Comparison of ENCODE assay signal across 10 cellular contexts in genomic region chr4:40305329-40306193, GRCh38. TPM values are rescaled to one million over a fixed set of nuclear protein-coding genes. Genes with fewer than 3 reads are reported as not detected.
DNase-seq lines count a peak whose midpoint lies in the region; ATAC-seq and TF ChIP-seq lines count a peak whose summit lies in the region.
"Had no signal": no experiment of that assay in that cellular context is flagged by ENCODE, and none has a peak within 500 bp of the region (broad histone marks: within the 10 kb centered on the region; RNA-seq: fewer than 3 reads in every experiment).

No MANE protein-coding gene starts in this region.

- no peak for TF ChIP-seq POLR2A in gastroesophageal sphincter (IDR thresholded peaks at IDR 0.05)

- peaks cover 0 to 10% (median 3%) of the 10 kb centered on the region in 3 donors for H3K4me1 ChIP-seq in gastroesophageal sphincter
- H3K4me1 ChIP-seq in smooth muscle cell (ENCODE audit: low read depth), result peaks cover 7% of the 10 kb centered on the region

- no peaks in the 10 kb centered on the region for H3K79me2 ChIP-seq in smooth muscle cell (ENCODE audit: low read depth)

- no peak overlapping the region for H2AFZ ChIP-seq in smooth muscle cell (ENCODE audit: low read depth)

- H3K9me3 ChIP-seq in gastroesophageal sphincter (peaks cover 0 to 5% (median 0%) of the 10 kb centered on the region in 3 donors), smooth muscle cell (replicated peaks; ENCODE audit: low read depth) (no peaks in the 10 kb centered on the region)

- TF ChIP-seq EP300 in gastroesophageal sphincter (IDR thresholded peaks at IDR 0.05), result no peak

- ATAC-seq in GM19351 (IDR thresholded peaks at IDR 0.05; ENCODE audit: unreplicated experiment), result peak; percentile 32
- peak; percentile 28 for ATAC-seq in HG03342 (IDR thresholded peaks at IDR 0.05; ENCODE audit: unreplicated experiment)
- no peak for ATAC-seq in gastroesophageal sphincter
- ATAC-seq: left colon had no signal

- H3K4me2 ChIP-seq in smooth muscle cell, result no peak overlapping the region

- TF ChIP-seq CTCF in gastroesophageal sphincter (IDR thresholded peaks at IDR 0.05), result no peak
- TF ChIP-seq CTCF in smooth muscle cell (IDR thresholded peaks at IDR 0.05; ENCODE audit: borderline replicate concordance, insufficient read depth, poor library complexity, severe bottlenecking), result no peak

- no peak overlapping the region for H3K4me3 ChIP-seq in gastroesophageal sphincter
- no peak overlapping the region for H3K4me3 ChIP-seq in smooth muscle cell

- H3K9ac ChIP-seq in smooth muscle cell (ENCODE audit: low read depth), result no peak overlapping the region

- no peak overlapping the region for H3K27ac ChIP-seq in gastroesophageal sphincter
- no peak overlapping the region for H3K27ac ChIP-seq in smooth muscle cell (ENCODE audit: low read depth)

- 58 to 62% methylated on average over 6 to 14 of the region's 14 CpGs for WGBS in gastroesophageal sphincter (ENCODE audit: low coverage in 1 of 2), 2 donors
- 92% methylated on average over 14 of the region's 14 CpGs for WGBS in smooth muscle cell (ENCODE audit: low lambda C conversion rate)

- peak; percentile 83 for DNase-seq in CD1c-positive myeloid dendritic cell (ENCODE audit: extremely low spot score)
- peak; percentile 36 for DNase-seq in activated gamma-delta T cell treated with anti-CD3 and anti-CD28 coated beads, Interleukin-2, amount 50 U/mL, for 16 hours (ENCODE audit: low read depth)
- no peak for DNase-seq in NCI-H1105 treated with DMSO at 0.1 percent for 48 hours (lab: John Stamatoyannopoulos, UW)
- DNase-seq in DMS153 (lab: John Stamatoyannopoulos, UW), result no peak
- DNase-seq in smooth muscle cell (lab: John Stamatoyannopoulos, UW; ENCODE audit: unreplicated experiment), result no peak
- DNase-seq: left colon, NCI-H2029 treated with DMSO at 0.1 percent for 48 hours had no signal

- H3F3A ChIP-seq in smooth muscle cell (ENCODE audit: low read depth), result no peaks in the 10 kb centered on the region

- no peaks in the 10 kb centered on the region for H4K20me1 ChIP-seq in smooth muscle cell (ENCODE audit: low read depth)

- no peaks in the 10 kb centered on the region for H3K27me3 ChIP-seq in gastroesophageal sphincter
- H3K27me3 ChIP-seq in smooth muscle cell (ENCODE audit: low read depth), result no peaks in the 10 kb centered on the region

- H3K36me3 ChIP-seq in gastroesophageal sphincter (no peaks in the 10 kb centered on the region), smooth muscle cell (ENCODE audit: low read depth) (no peaks in the 10 kb centered on the region)

RNA-seq across cellular contexts. Expression of gene CHRNA9, which starts 29.6 kb away (rescaled TPM):
- total RNA-seq in gastroesophageal sphincter (not detected), smooth muscle cell (7.3 and 15.8 TPM in 2 replicates)
- 2.4 and 5.3 TPM in 2 replicates for polyA plus RNA-seq in smooth muscle cell
- total RNA-seq: left colon had no signal

Comparison
In these comparisons a context has a peak if more than half of its experiments do, and no peak if none do; other contexts are left out.
1. DNase-seq: peak in CD1c-positive myeloid dendritic cell (single experiment) and activated gamma-delta T cell treated with anti-CD3 and anti-CD28 coated beads, Interleukin-2, amount 50 U/mL, for 16 hours (single experiment); none in NCI-H1105 treated with DMSO at 0.1 percent for 48 hours (single experiment), DMS153 (single experiment) and smooth muscle cell (single experiment).